ENCODE assay signal across 14 cellular contexts in the genomic region with DNA sequence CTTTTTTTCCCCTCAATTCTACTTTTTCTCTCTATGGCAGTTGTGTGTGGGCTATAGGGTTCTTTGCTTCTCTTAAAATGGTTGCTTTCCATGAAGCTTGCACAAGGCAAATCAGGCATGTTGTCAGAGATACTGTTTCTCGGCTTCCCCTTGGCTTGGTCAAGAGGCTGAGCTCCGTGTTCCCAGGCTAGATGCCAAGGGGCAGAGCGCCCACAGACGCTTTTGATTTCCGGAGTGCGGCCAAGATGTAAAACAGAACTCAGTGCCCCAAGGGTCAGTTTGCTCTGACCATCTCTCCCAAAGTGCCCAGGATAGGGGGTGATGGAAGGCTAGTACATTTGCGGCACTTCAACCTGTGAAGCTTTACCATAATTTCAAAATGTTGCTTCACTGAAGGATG.
A peak's percentile ranks its signal among the peaks of the same experiment; 100 is the strongest.
DNase-seq lines count a peak whose midpoint lies in the region; ATAC-seq and TF ChIP-seq lines count a peak whose summit lies in the region.
"Had no signal": no experiment of that assay in that cellular context is flagged by ENCODE, and none has a peak within 500 bp of the region (broad histone marks: within the 10 kb centered on the region; RNA-seq: fewer than 3 reads in every experiment).

No MANE protein-coding gene starts in this region.

- DNase-seq in M059J (ENCODE audit: low read depth) (peak; percentile 45), globus pallidus (ENCODE audit: low spot score) (peak; percentile 13), stromal cell of bone marrow (ENCODE audit: low read depth) (peak; percentile 2), NCI-H510A treated with DMSO at 0.1 percent for 48 hours (lab: John Stamatoyannopoulos, UW) (no peak), CD1c-positive myeloid dendritic cell (ENCODE audit: extremely low spot score) (no peak)
- DNase-seq: BE2C; CD8-positive, alpha-beta T cell; COR-L47; DND-41; GF-D8; IMR-90 had no signal

- ATAC-seq in SK-N-SH treated with all-trans-retinoic acid at 6 μM for 48 hours (peak; percentile 82), HG03175 (IDR thresholded peaks at IDR 0.05; ENCODE audit: unreplicated experiment) (no peak)
- ATAC-seq: A549; CD8-positive, alpha-beta T cell had no signal

TF ChIP-seq in SK-N-SH treated with all-trans-retinoic acid at 6 μM for 48 hours, 23 proteins besides CTCF, POLR2A, EP300 and RAD21:
- TF ChIP-seq TCF4 (CRISPR knock-in tag; IDR thresholded peaks at IDR 0.05; ENCODE audit: borderline replicate concordance), result no peak
- TF ChIP-seq, protein P1, sequence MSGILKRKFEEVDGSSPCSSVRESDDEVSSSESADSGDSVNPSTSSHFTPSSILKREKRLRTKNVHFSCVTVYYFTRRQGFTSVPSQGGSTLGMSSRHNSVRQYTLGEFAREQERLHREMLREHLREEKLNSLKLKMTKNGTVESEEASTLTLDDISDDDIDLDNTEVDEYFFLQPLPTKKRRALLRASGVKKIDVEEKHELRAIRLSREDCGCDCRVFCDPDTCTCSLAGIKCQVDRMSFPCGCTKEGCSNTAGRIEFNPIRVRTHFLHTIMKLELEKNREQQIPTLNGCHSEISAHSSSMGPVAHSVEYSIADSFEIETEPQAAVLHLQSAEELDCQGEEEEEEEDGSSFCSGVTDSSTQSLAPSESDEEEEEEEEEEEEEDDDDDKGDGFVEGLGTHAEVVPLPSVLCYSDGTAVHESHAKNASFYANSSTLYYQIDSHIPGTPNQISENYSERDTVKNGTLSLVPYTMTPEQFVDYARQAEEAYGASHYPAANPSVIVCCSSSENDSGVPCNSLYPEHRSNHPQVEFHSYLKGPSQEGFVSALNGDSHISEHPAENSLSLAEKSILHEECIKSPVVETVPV (CRISPR knock-in tag; IDR thresholded peaks at IDR 0.05), result no peak
- TF ChIP-seq, protein P2, sequence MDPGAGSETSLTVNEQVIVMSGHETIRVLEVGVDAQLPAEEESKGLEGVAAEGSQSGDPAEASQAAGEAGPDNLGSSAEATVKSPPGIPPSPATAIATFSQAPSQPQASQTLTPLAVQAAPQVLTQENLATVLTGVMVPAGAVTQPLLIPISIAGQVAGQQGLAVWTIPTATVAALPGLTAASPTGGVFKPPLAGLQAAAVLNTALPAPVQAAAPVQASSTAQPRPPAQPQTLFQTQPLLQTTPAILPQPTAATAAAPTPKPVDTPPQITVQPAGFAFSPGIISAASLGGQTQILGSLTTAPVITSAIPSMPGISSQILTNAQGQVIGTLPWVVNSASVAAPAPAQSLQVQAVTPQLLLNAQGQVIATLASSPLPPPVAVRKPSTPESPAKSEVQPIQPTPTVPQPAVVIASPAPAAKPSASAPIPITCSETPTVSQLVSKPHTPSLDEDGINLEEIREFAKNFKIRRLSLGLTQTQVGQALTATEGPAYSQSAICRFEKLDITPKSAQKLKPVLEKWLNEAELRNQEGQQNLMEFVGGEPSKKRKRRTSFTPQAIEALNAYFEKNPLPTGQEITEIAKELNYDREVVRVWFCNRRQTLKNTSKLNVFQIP (CRISPR knock-in tag; IDR thresholded peaks at IDR 0.05; ENCODE audit: borderline replicate concordance, low read depth), result no peak
- no peak for TF ChIP-seq ZNF565 (CRISPR knock-in tag; conservative IDR thresholded peaks at IDR 0.05; ENCODE audit: low read depth)
- no peak for TF ChIP-seq OSR1 (CRISPR knock-in tag; IDR thresholded peaks at IDR 0.05)
- TF ChIP-seq CSDC2 (CRISPR knock-in tag; IDR thresholded peaks at IDR 0.05), result no peak
- no peak for TF ChIP-seq ZFP3 (CRISPR knock-in tag; IDR thresholded peaks at IDR 0.05)
- no peak for TF ChIP-seq ISL1 (CRISPR knock-in tag; IDR thresholded peaks at IDR 0.05)
- no peak for TF ChIP-seq ZNF70 (CRISPR knock-in tag; IDR thresholded peaks at IDR 0.05)
- TF ChIP-seq ZNF8 (CRISPR knock-in tag; IDR thresholded peaks at IDR 0.05), result no peak
- no peak for TF ChIP-seq ESRRG (CRISPR knock-in tag; IDR thresholded peaks at IDR 0.05)

Comparison
In these comparisons a context has a peak if more than half of its experiments do, and no peak if none do; other contexts are left out.
1. DNase-seq: peak in M059J (single experiment), globus pallidus (single experiment) and stromal cell of bone marrow (single experiment); none in NCI-H510A treated with DMSO at 0.1 percent for 48 hours (single experiment) and CD1c-positive myeloid dendritic cell (single experiment).